In genomic region chr6:102333736-102334135, GRCh38 we compare ENCODE assay signal across 11 cellular contexts.
"Had no signal": no experiment of that assay in that cellular context is flagged by ENCODE, and none has a peak within 500 bp of the region (broad histone marks: within the 10 kb centered on the region; RNA-seq: fewer than 3 reads in every experiment).

No MANE protein-coding gene starts in this region.

- DNase-seq: GM23248, GOT3, H7, H9, HCEC 1CT, HFFc6 had no signal

- FAIRE-seq: H1, H54 had no signal

- H3K9me3 ChIP-seq: HAP-1 had no signal

- H3K4me1 ChIP-seq: HAP-1 had no signal

- H3K4me3 ChIP-seq: GM23248, GM23338, HAP-1 had no signal

- H3K36me3 ChIP-seq: HAP-1 had no signal

- H3K27ac ChIP-seq: GM23248 had no signal

- H3K9ac ChIP-seq: GM23248 had no signal

- ATAC-seq: GM23338, HCT116 had no signal
